ENCODE assay signal across 16 cellular contexts in genomic region chr14:36664322-36665193, GRCh38. TPM values are rescaled to one million over a fixed set of nuclear protein-coding genes. Genes with fewer than 3 reads are reported as not detected.
A peak's percentile ranks its signal among the peaks of the same experiment; 100 is the strongest.
DNase-seq lines count a peak whose midpoint lies in the region; ATAC-seq and TF ChIP-seq lines count a peak whose summit lies in the region.
"Had no signal": no experiment of that assay in that cellular context is flagged by ENCODE, and none has a peak within 500 bp of the region (broad histone marks: within the 10 kb centered on the region; RNA-seq: fewer than 3 reads in every experiment).

No MANE protein-coding gene starts in this region.

- no peak for DNase-seq in SK-N-SH
- DNase-seq in epithelial cell of esophagus (ENCODE audit: low read depth) = no peak
- no peak for DNase-seq in 8988T
- no peak for DNase-seq in Kasumi-1 (lab: John Stamatoyannopoulos, UW)
- DNase-seq: activated naive CD4-positive, alpha-beta T cell treated with anti-CD3 and anti-CD28 coated beads for 36 hours; MV-4-11; T-helper 2 cell; transverse colon had no signal

- ATAC-seq in SK-N-SH treated with all-trans-retinoic acid at 6 μM for 48 hours = no peak
- ATAC-seq in GM21515 (IDR thresholded peaks at IDR 0.05; ENCODE audit: unreplicated experiment) = no peak
- ATAC-seq: A549 had no signal

- TF ChIP-seq CTCF in SK-N-SH (IDR thresholded peaks at IDR 0.05) (no peak), epithelial cell of esophagus (IDR thresholded peaks at IDR 0.05; ENCODE audit: insufficient read depth, low read depth, low read length, missing control alignments) (no peak)

- TF ChIP-seq RAD21 in SK-N-SH (IDR thresholded peaks at IDR 0.05; ENCODE audit: low read length) = no peak

- H3K27me3 ChIP-seq in SK-N-SH (ENCODE audit: insufficient read depth) = peaks cover 58% of the 10 kb centered on the region
- H3K27me3 ChIP-seq in HUES6 (ENCODE audit: control insufficient read depth, insufficient read depth, low read length) = peaks cover 99% of the 10 kb centered on the region
- H3K27me3 ChIP-seq in skeletal muscle satellite cell (ENCODE audit: control insufficient read depth, insufficient read depth, low read length) = peaks cover 43% of the 10 kb centered on the region

- H3K9ac ChIP-seq in SK-N-SH (no peak overlapping the region), HUES6 (ENCODE audit: low read length) (no peak overlapping the region), skeletal muscle satellite cell (ENCODE audit: low read depth, low read length) (peak overlapping the region; percentile 84)

- no peaks in the 10 kb centered on the region for H3K36me3 ChIP-seq in SK-N-SH (replicated peaks in 1 of 2; ENCODE audit: control insufficient read depth in 1 of 2, insufficient read depth in 2 of 2, low read length in 1 of 2)
- no peaks in the 10 kb centered on the region for H3K36me3 ChIP-seq in HUES6 (ENCODE audit: control insufficient read depth, insufficient read depth, low read length)
- no peaks in the 10 kb centered on the region for H3K36me3 ChIP-seq in skeletal muscle satellite cell (ENCODE audit: insufficient read depth, low read length)
- H3K36me3 ChIP-seq: right atrium auricular region, transverse colon had no signal

- H4K20me1 ChIP-seq in SK-N-SH (ENCODE audit: insufficient read depth) = no peaks in the 10 kb centered on the region

- H3K4me2 ChIP-seq in SK-N-SH (peak overlapping the region; percentile 41; the same call in 1 of the 2 replicates), skeletal muscle satellite cell (ENCODE audit: low read length) (peak overlapping the region; percentile 94)
- H3K4me2 ChIP-seq: A549 had no signal

- CTCF ChIA-PET in SK-N-SH (lab: Yijun Ruan, JAX) = no interaction called here

- no peak overlapping the region for H2AFZ ChIP-seq in SK-N-SH (ENCODE audit: low read depth)

- no peaks in the 10 kb centered on the region for H3F3A ChIP-seq in SK-N-SH (replicated peaks; ENCODE audit: insufficient read depth)

- H3K27ac ChIP-seq in SK-N-SH (ENCODE audit: low read depth in 2 of 2, low read length in 1 of 2) (no peak overlapping the region), HUES6 (ENCODE audit: low read depth, low read length) (no peak overlapping the region)
- H3K27ac ChIP-seq: A549, right atrium auricular region, transverse colon had no signal

- POLR2A ChIA-PET in SK-N-SH (lab: Yijun Ruan, JAX) = no interaction called here

- 18% methylated on average over 9 of the region's 9 CpGs for WGBS in SK-N-SH (ENCODE audit: low lambda C conversion rate)

- no peak for TF ChIP-seq EP300 in SK-N-SH (IDR thresholded peaks at IDR 0.05; ENCODE audit: borderline replicate concordance in 1 of 2, low read depth in 1 of 2, low read length in 1 of 2)

- H3K9me2 ChIP-seq in SK-N-SH = no peaks in the 10 kb centered on the region

- H3K9me3 ChIP-seq in SK-N-SH (no peaks in the 10 kb centered on the region), HUES6 (ENCODE audit: control insufficient read depth, insufficient read depth, low read depth, low read length) (no peaks in the 10 kb centered on the region), skeletal muscle satellite cell (replicated peaks; ENCODE audit: low read length) (no peaks in the 10 kb centered on the region)
- H3K9me3 ChIP-seq: A549, transverse colon had no signal

- no peaks in the 10 kb centered on the region for H3K79me2 ChIP-seq in SK-N-SH (ENCODE audit: insufficient read depth)

- no peak overlapping the region for H3K4me3 ChIP-seq in SK-N-SH (ENCODE audit: low read depth in 2 of 2, low read length in 1 of 2)
- H3K4me3 ChIP-seq in HUES6 (ENCODE audit: low read depth, low read length) = peak overlapping the region; percentile 68; the same call in 1 of the 2 replicates
- H3K4me3 ChIP-seq in epithelial cell of esophagus (ENCODE audit: low read length) = peak overlapping the region; percentile 81
- H3K4me3 ChIP-seq in skeletal muscle satellite cell (ENCODE audit: low read length) = peak overlapping the region; percentile 76
- H3K4me3 ChIP-seq: A549 had no signal

- H3K4me1 ChIP-seq in SK-N-SH (ENCODE audit: control insufficient read depth in 1 of 2, insufficient read depth in 2 of 2, low read depth in 1 of 2, low read length in 1 of 2) = no peaks in the 10 kb centered on the region; a peak in 1 of 4 replicates
- peaks cover 38% of the 10 kb centered on the region for H3K4me1 ChIP-seq in HUES6 (ENCODE audit: control insufficient read depth, insufficient read depth, low read length)
- peaks cover 49% of the 10 kb centered on the region for H3K4me1 ChIP-seq in skeletal muscle satellite cell (ENCODE audit: control insufficient read depth, insufficient read depth, low read length)

TF ChIP-seq in SK-N-SH, 30 proteins besides CTCF, POLR2A, EP300 and RAD21 (continues in another document):
- TF ChIP-seq MXI1 (IDR thresholded peaks at IDR 0.05; ENCODE audit: low read depth, low read length) (no peak), FOXM1 (IDR thresholded peaks at IDR 0.05; ENCODE audit: low read depth) (no peak), FOSL2 (IDR thresholded peaks at IDR 0.05; ENCODE audit: borderline replicate concordance, low read depth) (no peak), FOXJ3 (CRISPR knock-in tag; IDR thresholded peaks at IDR 0.05) (no peak), RXRA (IDR thresholded peaks at IDR 0.05; ENCODE audit: borderline replicate concordance, low read depth) (no peak), ZBTB33 (IDR thresholded peaks at IDR 0.05; ENCODE audit: borderline replicate concordance, low read depth) (no peak), PBX3 (IDR thresholded peaks at IDR 0.05) (no peak)

TF ChIP-seq in SK-N-SH treated with all-trans-retinoic acid at 6 μM for 48 hours, 23 proteins besides CTCF, POLR2A, EP300 and RAD21 (continues in another document):
- no peak for TF ChIP-seq TOX (CRISPR knock-in tag; IDR thresholded peaks at IDR 0.05; ENCODE audit: borderline replicate concordance)
- TF ChIP-seq ZFP30 (CRISPR knock-in tag; IDR thresholded peaks at IDR 0.05) = no peak
- no peak for TF ChIP-seq PPARA (CRISPR knock-in tag; IDR thresholded peaks at IDR 0.05; ENCODE audit: borderline replicate concordance)
- TF ChIP-seq TSHZ2 (CRISPR knock-in tag; IDR thresholded peaks at IDR 0.05) = no peak
- TF ChIP-seq ZNF8 (CRISPR knock-in tag; IDR thresholded peaks at IDR 0.05) = no peak
- no peak for TF ChIP-seq ISL1 (CRISPR knock-in tag; IDR thresholded peaks at IDR 0.05)
- TF ChIP-seq GLIS3 (CRISPR knock-in tag; IDR thresholded peaks at IDR 0.05) = no peak
- TF ChIP-seq ZFP3 (CRISPR knock-in tag; IDR thresholded peaks at IDR 0.05) = no peak
- no peak for TF ChIP-seq TCF4 (CRISPR knock-in tag; IDR thresholded peaks at IDR 0.05; ENCODE audit: borderline replicate concordance)
- no peak for TF ChIP-seq OSR1 (CRISPR knock-in tag; IDR thresholded peaks at IDR 0.05)
- TF ChIP-seq ZNF565 (CRISPR knock-in tag; conservative IDR thresholded peaks at IDR 0.05; ENCODE audit: low read depth) = no peak
- TF ChIP-seq ESRRG (CRISPR knock-in tag; IDR thresholded peaks at IDR 0.05) = no peak
- no peak for TF ChIP-seq SNAI2 (CRISPR knock-in tag; IDR thresholded peaks at IDR 0.05)
- TF ChIP-seq ZNF70 (CRISPR knock-in tag; IDR thresholded peaks at IDR 0.05) = no peak
- no peak for TF ChIP-seq PATZ1 (CRISPR knock-in tag; IDR thresholded peaks at IDR 0.05; ENCODE audit: borderline replicate concordance)
- no peak for TF ChIP-seq BACH2 (CRISPR knock-in tag; IDR thresholded peaks at IDR 0.05; ENCODE audit: borderline replicate concordance)
- no peak for TF ChIP-seq CSDC2 (CRISPR knock-in tag; IDR thresholded peaks at IDR 0.05)

RNA-seq across cellular contexts. Expression of gene PAX9, which starts 2.9 kb away (rescaled TPM):
- not detected in 2 replicates for polyA plus RNA-seq in SK-N-SH (2012; rRNA removed)
- polyA plus RNA-seq in SK-N-SH (2012; cell fraction: cytosol; rRNA removed) = not detected in 2 replicates
- polyA plus RNA-seq in SK-N-SH (2012; cell fraction: nucleus; rRNA removed) = not detected in 2 replicates
- total RNA-seq in skeletal muscle satellite cell (2012; rRNA removed) = 1.7 and 2.0 TPM in 2 replicates
- total RNA-seq: activated CD8-positive, alpha-beta memory T cell treated with anti-CD3 and anti-CD28 coated beads for 36 hours; activated naive CD4-positive, alpha-beta T cell treated with anti-CD3 and anti-CD28 coated beads for 36 hours; mucosa of gallbladder; right atrium auricular region had no signal

Comparison
In these comparisons a context has a peak if more than half of its experiments do, and no peak if none do; other contexts are left out.
1. H3K4me3 ChIP-seq: peak in HUES6 (single experiment), epithelial cell of esophagus (single experiment) and skeletal muscle satellite cell (single experiment); none in SK-N-SH (0 of 2).